In genomic region chr2:120240901-120241429, GRCh38 we compare ENCODE assay signal across 2 cellular contexts.
A peak's percentile ranks its signal among the peaks of the same experiment; 100 is the strongest.
TF ChIP-seq lines count a peak whose summit lies in the region.

No MANE protein-coding gene starts in this region.

TF ChIP-seq in HEK293, 187 proteins besides CTCF, POLR2A, EP300 and RAD21:
- TF ChIP-seq ZNF133 (tag by site-specific recombination; IDR thresholded peaks at IDR 0.05) = no peak
- TF ChIP-seq SP7 (tag by site-specific recombination; IDR thresholded peaks at IDR 0.05) = no peak
- TF ChIP-seq EGR2 (tag by site-specific recombination; IDR thresholded peaks at IDR 0.05; ENCODE audit: low read depth) = no peak
- TF ChIP-seq GLIS1 (tag by site-specific recombination; IDR thresholded peaks at IDR 0.05) = peak; percentile 59
- no peak for TF ChIP-seq PRDM6 (tag by site-specific recombination; IDR thresholded peaks at IDR 0.05)
- TF ChIP-seq ZNF488 (tag by site-specific recombination; IDR thresholded peaks at IDR 0.05) = no peak
- TF ChIP-seq ZNF354C (tag by site-specific recombination; IDR thresholded peaks at IDR 0.05; ENCODE audit: borderline replicate concordance, low read depth) = no peak
- TF ChIP-seq ZNF561 (tag by site-specific recombination; IDR thresholded peaks at IDR 0.05; ENCODE audit: borderline replicate concordance) = no peak
- TF ChIP-seq ZNF747 (tag by site-specific recombination; IDR thresholded peaks at IDR 0.05) = no peak
- no peak for TF ChIP-seq ZNF335 (tag by site-specific recombination; conservative IDR thresholded peaks at IDR 0.05)
- 0 out of 2 replicates have a peak, but pooled peaks have one; percentile 29 for TF ChIP-seq ZIC2 (tag by site-specific recombination; IDR thresholded peaks at IDR 0.05)
- no peak for TF ChIP-seq GFI1B (tag by site-specific recombination; IDR thresholded peaks at IDR 0.05)
TF ChIP-seq in HEK293: peak in this region for 2.

TF ChIP-seq in H1, 55 proteins besides CTCF, POLR2A, EP300 and RAD21:
- no peak for TF ChIP-seq KDM1A (IDR thresholded peaks at IDR 0.05; ENCODE audit: borderline replicate concordance, low read length)
- no peak for TF ChIP-seq BCL11A (IDR thresholded peaks at IDR 0.05; ENCODE audit: low read depth in 2 of 2, low read length in 2 of 2)
- TF ChIP-seq NRF1 (IDR thresholded peaks at IDR 0.05; ENCODE audit: low read depth, low read length) = no peak
- TF ChIP-seq SRF (IDR thresholded peaks at IDR 0.05; ENCODE audit: low read depth, low read length) = no peak
- TF ChIP-seq SAP30 (IDR thresholded peaks at IDR 0.05; ENCODE audit: insufficient read depth, insufficient replicate concordance, low read length) = no peak
- TF ChIP-seq SIX5 (IDR thresholded peaks at IDR 0.05; ENCODE audit: low read depth, low read length) = no peak
